In genomic region chr14:78254911-78255431, GRCh38 we compare ENCODE assay signal across 13 cellular contexts.
DNase-seq lines count a peak whose midpoint lies in the region; ATAC-seq, FAIRE-seq and TF ChIP-seq lines count a peak whose summit lies in the region.
"Had no signal": no experiment of that assay in that cellular context is flagged by ENCODE, and none has a peak within 500 bp of the region (broad histone marks: within the 10 kb centered on the region; RNA-seq: fewer than 3 reads in every experiment).

No MANE protein-coding gene starts in this region.

- TF ChIP-seq CTCF in keratinocyte (optimal IDR thresholded peaks at IDR 0.05 in 1 of 3, IDR thresholded peaks at IDR 0.05 in 1 of 3, conservative IDR thresholded peaks at IDR 0.05 in 1 of 3; ENCODE audit: extremely low read depth in 1 of 3, insufficient read depth in 2 of 3, low read length in 3 of 3) (no peak), esophagus squamous epithelium (IDR thresholded peaks at IDR 0.05) (no peak)

- H3K27me3 ChIP-seq in keratinocyte (ENCODE audit: control insufficient read depth, extremely low read depth, insufficient read depth, low read length) (peaks cover 54% of the 10 kb centered on the region), esophagus squamous epithelium (no peaks in the 10 kb centered on the region)
- H3K27me3 ChIP-seq: gastrocnemius medialis, pancreas had no signal

- no peaks in the 10 kb centered on the region for H3K9me1 ChIP-seq in keratinocyte (ENCODE audit: control insufficient read depth, extremely low read depth, insufficient read depth, low read length)

- no peak for TF ChIP-seq POLR2A in esophagus squamous epithelium (IDR thresholded peaks at IDR 0.05)

- H3K36me3 ChIP-seq in keratinocyte (ENCODE audit: control insufficient read depth in 2 of 2, extremely low read depth in 1 of 2, insufficient read depth in 2 of 2, low read length in 2 of 2) (no peaks in the 10 kb centered on the region), esophagus squamous epithelium (no peaks in the 10 kb centered on the region)
- H3K36me3 ChIP-seq: gastrocnemius medialis, pancreas had no signal

- no peaks in the 10 kb centered on the region for H3K79me2 ChIP-seq in keratinocyte (ENCODE audit: control insufficient read depth, insufficient read depth, low read length)

- no peak for ATAC-seq in GM21526 (IDR thresholded peaks at IDR 0.05; ENCODE audit: low FRiP score, unreplicated experiment)
- ATAC-seq: gastrocnemius medialis, SK-N-SH treated with all-trans-retinoic acid at 6 μM for 48 hours had no signal

- no peak overlapping the region for H2AFZ ChIP-seq in keratinocyte (ENCODE audit: control insufficient read depth, low read length)

- peak overlapping the region; percentile 17 for H3K4me2 ChIP-seq in keratinocyte (ENCODE audit: control insufficient read depth, extremely low read depth, insufficient read depth, low read depth, low read length)

- H3K9me3 ChIP-seq in keratinocyte (ENCODE audit: control insufficient read depth, low read depth, low read length) (no peaks in the 10 kb centered on the region), esophagus squamous epithelium (no peaks in the 10 kb centered on the region)
- H3K9me3 ChIP-seq: gastrocnemius medialis, pancreas had no signal

- 34 to 40% methylated on average over 7 to 9 of the region's 9 CpGs for WGBS in esophagus squamous epithelium, 2 donors

- H3K4me1 ChIP-seq in keratinocyte (ENCODE audit: control insufficient read depth, extremely low read depth, insufficient read depth, low read length) (peaks cover 14% of the 10 kb centered on the region), esophagus squamous epithelium (no peaks in the 10 kb centered on the region)
- H3K4me1 ChIP-seq: gastrocnemius medialis, pancreas had no signal

- DNase-seq in Daoy (ENCODE audit: low read depth) (peak; percentile 72), RPMI7951 (ENCODE audit: low read depth) (peak; percentile 84), keratinocyte (ENCODE audit: low read depth, low spot score) (peak; percentile 85), AG08395 (ENCODE audit: low spot score) (no peak), esophagus squamous epithelium (lab: John Stamatoyannopoulos, UW) (no peak), posterior vena cava (ENCODE audit: low spot score) (no peak)
- peak; percentile 35 for DNase-seq in Jurkat, Clone E6-1 (ENCODE audit: low read depth, low spot score)
- DNase-seq: activated naive CD4-positive, alpha-beta T cell treated with anti-CD3 and anti-CD28 coated beads, Interleukin-2, amount 10 ng/mL, durations not matched to agents 7 days and 5 days; gastrocnemius medialis had no signal

- no peak overlapping the region for H3K27ac ChIP-seq in keratinocyte (ENCODE audit: control insufficient read depth, insufficient read depth, low read length)
- no peak overlapping the region for H3K27ac ChIP-seq in esophagus squamous epithelium
- H3K27ac ChIP-seq: gastrocnemius medialis, pancreas had no signal

- H3K4me3 ChIP-seq in Jurkat, Clone E6-1 (ENCODE audit: low read length), result no peak overlapping the region
- H3K4me3 ChIP-seq in keratinocyte (ENCODE audit: control insufficient read depth in 2 of 3, extremely low read depth in 1 of 3, insufficient read depth in 2 of 3, low read depth in 1 of 3, low read length in 3 of 3), result no peak overlapping the region
- no peak overlapping the region for H3K4me3 ChIP-seq in esophagus squamous epithelium
- H3K4me3 ChIP-seq: gastrocnemius medialis, pancreas had no signal

- intact Hi-C loops in esophagus squamous epithelium (cut with DNase I), result no loop called here
- intact Hi-C loops in posterior vena cava (cut with DNase I), result no loop called here

- H3K9ac ChIP-seq in keratinocyte (ENCODE audit: control insufficient read depth, extremely low read depth, insufficient read depth, low read length), result peak overlapping the region; percentile 1

- FAIRE-seq in keratinocyte (lab: Jason Lieb, UNC), result peak; percentile 91
- FAIRE-seq: GM18507, pancreas had no signal

- H4K20me1 ChIP-seq in keratinocyte (ENCODE audit: control insufficient read depth, extremely low read depth, insufficient read depth, low read length), result no peaks in the 10 kb centered on the region

- dilution Hi-C loops in keratinocyte (cut with MboI; ENCODE audit: extremely low pct_ligation_motif_present, low sequenced_read_pairs), result no loop called here

Comparison
In these comparisons a context has a peak if more than half of its experiments do, and no peak if none do; other contexts are left out.
1. DNase-seq: peak in Daoy (single experiment), Jurkat, Clone E6-1 (single experiment), RPMI7951 (single experiment) and keratinocyte (single experiment); none in AG08395 (single experiment), esophagus squamous epithelium (single experiment) and posterior vena cava (single experiment).